ENCODE assay signal across 11 cellular contexts in the genomic region with DNA sequence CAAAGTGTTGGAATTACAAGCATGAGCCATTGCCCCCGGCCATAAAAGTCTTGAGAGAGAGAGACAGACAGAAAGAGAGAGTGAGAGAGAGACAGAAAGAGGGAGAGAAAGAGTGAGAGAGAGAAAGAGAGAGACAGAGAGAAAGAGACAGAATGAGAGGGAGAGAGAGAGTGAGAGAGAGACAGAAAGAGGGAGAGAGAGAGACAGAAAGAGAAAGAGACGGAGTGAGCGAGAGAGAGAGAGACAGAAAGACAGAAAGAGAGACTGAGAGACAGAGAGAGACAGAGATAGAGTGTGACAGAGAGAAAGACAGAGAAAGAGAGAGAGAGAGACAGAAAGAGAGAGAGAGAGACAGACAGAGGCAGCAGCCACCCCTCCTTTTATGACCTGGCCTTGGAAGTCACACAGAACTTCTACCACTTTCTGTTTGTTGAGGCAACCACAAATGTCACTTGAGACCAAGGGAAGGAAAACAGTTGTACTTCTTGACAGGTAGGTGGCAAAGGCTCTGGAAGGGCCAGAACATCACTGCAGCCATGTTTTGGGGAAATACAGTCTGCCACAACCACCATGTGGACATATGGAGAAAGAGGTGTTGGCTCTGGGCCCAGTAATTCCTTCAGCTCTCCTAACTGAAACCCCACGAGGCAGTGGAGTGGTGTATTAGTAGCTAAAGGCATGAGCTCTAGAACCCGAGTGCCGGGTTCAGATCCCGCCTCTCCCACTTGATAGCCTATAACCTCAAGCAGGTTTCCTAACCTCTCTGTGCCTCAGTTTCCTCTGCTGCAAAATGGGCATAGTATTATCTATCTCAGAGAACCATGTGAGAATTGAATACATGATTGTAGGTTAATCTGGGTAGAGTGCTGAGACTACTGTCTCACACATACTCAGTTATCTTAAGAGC.
A peak's percentile ranks its signal among the peaks of the same experiment; 100 is the strongest.
DNase-seq lines count a peak whose midpoint lies in the region.
"Had no signal": no experiment of that assay in that cellular context is flagged by ENCODE, and none has a peak within 500 bp of the region (broad histone marks: within the 10 kb centered on the region; RNA-seq: fewer than 3 reads in every experiment).

No MANE protein-coding gene starts in this region.

- DNase-seq in activated naive CD4-positive, alpha-beta T cell treated with anti-CD3 and anti-CD28 coated beads, Interleukin-2, amount 10 ng/mL, durations not matched to agents 7 days and 5 days, result peak; percentile 39
- no peak for DNase-seq in activated naive CD4-positive, alpha-beta T cell treated with anti-CD3 and anti-CD28 coated beads, Interleukin-2, amount 50 U/mL, for 16 hours
- DNase-seq in NCI-H446 treated with DMSO at 0.1 percent for 48 hours (lab: John Stamatoyannopoulos, UW) (peak; percentile 26), cerebellar cortex (ENCODE audit: low spot score) (peak; percentile 58), SKM-1 (lab: John Stamatoyannopoulos, UW; ENCODE audit: unreplicated experiment) (no peak), CD1c-positive myeloid dendritic cell (ENCODE audit: extremely low spot score) (no peak)
- no peak for DNase-seq in stimulated activated naive CD4-positive, alpha-beta T cell treated with Interleukin-2 at 50 U/mL for 16 hours (lab: John Stamatoyannopoulos, UW)
- DNase-seq: gastrocnemius medialis, NCI-H2107, uterus had no signal

- no peak overlapping the region for H3K4me3 Mint-ChIP-seq in activated naive CD4-positive, alpha-beta T cell treated with anti-CD3 and anti-CD28 coated beads, Interleukin-2, amount 10 ng/mL, durations not matched to agents 7 days and 5 days
- H3K4me3 Mint-ChIP-seq in stimulated activated naive CD8-positive, alpha-beta T cell treated with anti-CD3 and anti-CD28 coated beads, Interleukin-15, Interleukin-2, amounts not matched to agents 100 ng/mL and 50 ng/mL, for 24 hours, result no peak overlapping the region

- peaks cover 19% of the 10 kb centered on the region for H3K4me1 Mint-ChIP-seq in activated naive CD4-positive, alpha-beta T cell treated with anti-CD3 and anti-CD28 coated beads, Interleukin-2, amount 10 ng/mL, durations not matched to agents 7 days and 5 days
- H3K4me1 Mint-ChIP-seq in stimulated activated naive CD8-positive, alpha-beta T cell treated with anti-CD3 and anti-CD28 coated beads, Interleukin-15, Interleukin-2, amounts not matched to agents 100 ng/mL and 50 ng/mL, for 24 hours (ENCODE audit: low read depth), result peaks cover 13% of the 10 kb centered on the region

- peaks cover 8% of the 10 kb centered on the region for H3K27me3 Mint-ChIP-seq in activated naive CD4-positive, alpha-beta T cell treated with anti-CD3 and anti-CD28 coated beads, Interleukin-2, amount 10 ng/mL, durations not matched to agents 7 days and 5 days
- no peaks in the 10 kb centered on the region for H3K27me3 Mint-ChIP-seq in stimulated activated naive CD8-positive, alpha-beta T cell treated with anti-CD3 and anti-CD28 coated beads, Interleukin-15, Interleukin-2, amounts not matched to agents 100 ng/mL and 50 ng/mL, for 24 hours

- CTCF ChIA-PET in activated naive CD4-positive, alpha-beta T cell treated with anti-CD3 and anti-CD28 coated beads, Interleukin-2, amount 10 ng/mL, durations not matched to agents 7 days and 5 days (lab: Charles Lee), result interaction anchor here (2.1 kb wide), 1 partner anchor 11 kb away, joined by 11 read pairs; no protein-coding TSS in a partner anchor

- peak overlapping the region; percentile 50 for H3K27ac Mint-ChIP-seq in activated naive CD4-positive, alpha-beta T cell treated with anti-CD3 and anti-CD28 coated beads, Interleukin-2, amount 10 ng/mL, durations not matched to agents 7 days and 5 days
- H3K27ac Mint-ChIP-seq in stimulated activated naive CD8-positive, alpha-beta T cell treated with anti-CD3 and anti-CD28 coated beads, Interleukin-15, Interleukin-2, amounts not matched to agents 100 ng/mL and 50 ng/mL, for 24 hours, result peak overlapping the region; percentile 49

- H3K36me3 Mint-ChIP-seq in activated naive CD4-positive, alpha-beta T cell treated with anti-CD3 and anti-CD28 coated beads, Interleukin-2, amount 10 ng/mL, durations not matched to agents 7 days and 5 days, result no peaks in the 10 kb centered on the region
- no peaks in the 10 kb centered on the region for H3K36me3 Mint-ChIP-seq in stimulated activated naive CD8-positive, alpha-beta T cell treated with anti-CD3 and anti-CD28 coated beads, Interleukin-15, Interleukin-2, amounts not matched to agents 100 ng/mL and 50 ng/mL, for 24 hours (ENCODE audit: low read depth)

- H3K9me3 Mint-ChIP-seq in activated naive CD4-positive, alpha-beta T cell treated with anti-CD3 and anti-CD28 coated beads, Interleukin-2, amount 10 ng/mL, durations not matched to agents 7 days and 5 days, result no peaks in the 10 kb centered on the region
- H3K9me3 Mint-ChIP-seq in stimulated activated naive CD8-positive, alpha-beta T cell treated with anti-CD3 and anti-CD28 coated beads, Interleukin-15, Interleukin-2, amounts not matched to agents 100 ng/mL and 50 ng/mL, for 24 hours, result no peaks in the 10 kb centered on the region

Comparison
In these comparisons a context has a peak if more than half of its experiments do, and no peak if none do; other contexts are left out.
1. DNase-seq: peak in activated naive CD4-positive, alpha-beta T cell treated with anti-CD3 and anti-CD28 coated beads, Interleukin-2, amount 10 ng/mL, durations not matched to agents 7 days and 5 days (single experiment), NCI-H446 treated with DMSO at 0.1 percent for 48 hours (single experiment) and cerebellar cortex (single experiment); none in activated naive CD4-positive, alpha-beta T cell treated with anti-CD3 and anti-CD28 coated beads, Interleukin-2, amount 50 U/mL, for 16 hours (single experiment), stimulated activated naive CD4-positive, alpha-beta T cell treated with Interleukin-2 at 50 U/mL for 16 hours (single experiment), SKM-1 (single experiment) and CD1c-positive myeloid dendritic cell (single experiment).